ENCODE assay signal across 8 cellular contexts in genomic region chr1:207321045-207321789, GRCh38. TPM values are rescaled to one million over a fixed set of nuclear protein-coding genes. Genes with fewer than 3 reads are reported as not detected.
DNase-seq lines count a peak whose midpoint lies in the region; ATAC-seq and TF ChIP-seq lines count a peak whose summit lies in the region.

TSS of gene CD55 (plus strand) at chr1:207321678. CDS start at chr1:207321766, 88 bp downstream.

- H3K23ac ChIP-seq in IMR-90 (ENCODE audit: low read depth, low read length), result peak within 1 kb of the TSS; percentile 85

- peaks cover 0 to 8% of the 10 kb centered on the region in 2 experiments; a peak in 2 of 4 replicates for H3K79me1 ChIP-seq in IMR-90 (ENCODE audit: low read depth in 1 of 2, low read length in 2 of 2)

- in situ Hi-C loops in IMR-90 (cut with MboI; ENCODE audit: low sequenced_read_pairs), result no loop called here

- peak within 1 kb of the TSS; percentile 69 for H2BK120ac ChIP-seq in IMR-90 (ENCODE audit: low read depth, low read length)

- peak within 1 kb of the TSS; percentile 65 for H4K91ac ChIP-seq in IMR-90 (ENCODE audit: insufficient read depth, low read depth, low read length)

- peaks cover 55% of the 10 kb centered on the region for H3K4me1 Mint-ChIP-seq in activated T-cell treated with anti-CD3 and anti-CD28 coated beads, Interleukin-2, amount 50 U/mL, for 72 hours (ENCODE audit: low read depth)

- peak within 1 kb of the TSS; percentile 99 for H2AFZ ChIP-seq in IMR-90 (replicated peaks; ENCODE audit: low read length, poor library complexity)

- H3K4me1 ChIP-seq in IMR-90 (ENCODE audit: control insufficient read depth, insufficient read depth, low read length) (peaks cover 2% of the 10 kb centered on the region; the same call in 1 of the 2 replicates), Peyer's patch (no peaks in the 10 kb centered on the region), muscle layer of duodenum (ENCODE audit: control insufficient read depth in 1 of 2, insufficient read depth in 2 of 2, low read length in 2 of 2) (peaks cover 3 to 8% of the 10 kb centered on the region in 2 donors)

- H4K5ac ChIP-seq in IMR-90 (ENCODE audit: low read depth, low read length), result peak within 1 kb of the TSS; percentile 19; the same call in 1 of the 2 replicates

- TF ChIP-seq RAD21 in IMR-90 (IDR thresholded peaks at IDR 0.05; ENCODE audit: low read length), result no peak

- H3K36me3 ChIP-seq in IMR-90 (ENCODE audit: control insufficient read depth, insufficient read depth, low read length), result 0 out of 2 replicates have a peak, but pooled peaks cover 3% of the 10 kb centered on the region
- peaks cover 0 to 9% (median 0%) of the 10 kb centered on the region in 3 donors for H3K36me3 ChIP-seq in Peyer's patch
- H3K36me3 ChIP-seq in muscle layer of duodenum (ENCODE audit: control insufficient read depth in 1 of 2, insufficient read depth in 2 of 2, low read length in 2 of 2), result peaks cover 8 to 13% of the 10 kb centered on the region in 2 donors

- H3K36me3 Mint-ChIP-seq in activated T-cell treated with anti-CD3 and anti-CD28 coated beads, Interleukin-2, amount 50 U/mL, for 72 hours (ENCODE audit: insufficient read depth in 2 of 2), result peaks cover 11 to 27% of the 10 kb centered on the region in 2 donors

- CTCF ChIA-PET in IMR-90 (lab: Yijun Ruan, JAX), result interaction anchor here (0.7 to 1.7 kb wide), 3 partner anchors 22 to 84 kb away, joined by 3 to 6 read pairs (median 3); no protein-coding TSS in a partner anchor

- H2AK5ac ChIP-seq in IMR-90 (ENCODE audit: low read depth, low read length), result peak within 1 kb of the TSS; percentile 20; the same call in 1 of the 2 replicates

- TF ChIP-seq POLR2A in IMR-90 (IDR thresholded peaks at IDR 0.05; ENCODE audit: low read depth, low read length), result peak; percentile 90
- peak; percentile 90 to 96 for TF ChIP-seq POLR2A in Peyer's patch (IDR thresholded peaks at IDR 0.05)

- no peaks in the 10 kb centered on the region for H3K9me3 ChIP-seq in IMR-90 (ENCODE audit: control insufficient read depth, insufficient read depth, low read length)
- no peaks in the 10 kb centered on the region for H3K9me3 ChIP-seq in Peyer's patch
- no peaks in the 10 kb centered on the region for H3K9me3 ChIP-seq in muscle layer of duodenum (ENCODE audit: control insufficient read depth in 1 of 2, low read length in 2 of 2)

- peak within 1 kb of the TSS; percentile 88 for H3K27ac Mint-ChIP-seq in activated T-cell treated with anti-CD3 and anti-CD28 coated beads, Interleukin-2, amount 50 U/mL, for 72 hours

- H4K20me1 ChIP-seq in IMR-90 (ENCODE audit: insufficient read depth, low read length), result no peaks in the 10 kb centered on the region

- no TSS peak for BruUV-seq in IMR-90 (replicated peaks; lab: Mats Ljungman, UMichigan)

- peak; percentile 96 for ATAC-seq in GM21528 (IDR thresholded peaks at IDR 0.05; ENCODE audit: low FRiP score, unreplicated experiment)
- ATAC-seq in IMR-90 (ENCODE audit: low read depth), result peak; percentile 93
- peak; percentile 95 to 96 for ATAC-seq in activated T-cell treated with anti-CD3 and anti-CD28 coated beads, Interleukin-2, amount 50 U/mL, for 72 hours (replicated peaks in 1 of 2)
- ATAC-seq in esophagus mucosa, result peak; percentile 97

- H2BK5ac ChIP-seq in IMR-90 (ENCODE audit: low read depth, low read length, poor library complexity, severe bottlenecking), result peak within 1 kb of the TSS; percentile 54

- peak within 1 kb of the TSS; percentile 8 for H3K18ac ChIP-seq in IMR-90 (ENCODE audit: low read depth, low read length)

- H2BK20ac ChIP-seq in IMR-90 (ENCODE audit: low read depth, low read length), result peak within 1 kb of the TSS; percentile 65; the same call in 1 of the 2 replicates

- H3K4me2 ChIP-seq in IMR-90 (ENCODE audit: low read depth, low read length), result peak within 1 kb of the TSS; percentile 90

- intact Hi-C loops in IMR-90 (cut with micrococcal nuclease), result loop anchor here (2.0 kb wide), 1 partner anchor 72 kb away; no protein-coding TSS in a partner anchor

- H3K56ac ChIP-seq in IMR-90 (ENCODE audit: extremely low read depth, insufficient read depth, low read length), result peak within 1 kb of the TSS; percentile 70; the same call in 1 of the 2 replicates

- POLR2A ChIA-PET in IMR-90 (lab: Charles Lee; ENCODE audit: unreplicated experiment), result no interaction called here

- peak within 1 kb of the TSS; percentile 91 for H2AK9ac ChIP-seq in IMR-90 (replicated peaks; ENCODE audit: low read depth, low read length, poor library complexity)

- H3K9me1 ChIP-seq in IMR-90 (ENCODE audit: insufficient read depth, low read length), result peaks cover 5% of the 10 kb centered on the region; the same call in 1 of the 2 replicates

- H3K4me3 ChIP-seq in IMR-90 (ENCODE audit: insufficient read depth, low read depth, low read length) (peak within 1 kb of the TSS; percentile 63), Peyer's patch (peak within 1 kb of the TSS; percentile 60 to 86 (median 73)), muscle layer of duodenum (ENCODE audit: low read depth in 1 of 2, low read length in 2 of 2) (peak within 1 kb of the TSS; percentile 89 to 92)

- no peaks in the 10 kb centered on the region for H3K27me3 ChIP-seq in IMR-90 (ENCODE audit: control insufficient read depth, insufficient read depth, low read length)
- H3K27me3 ChIP-seq in Peyer's patch, result no peaks in the 10 kb centered on the region
- H3K27me3 ChIP-seq in muscle layer of duodenum (ENCODE audit: low read depth, low read length), result no peaks in the 10 kb centered on the region

- peak within 1 kb of the TSS; percentile 58 for H2BK15ac ChIP-seq in IMR-90 (ENCODE audit: low read depth, low read length)

- H3K9ac ChIP-seq in IMR-90 (ENCODE audit: low read depth, low read length), result peak within 1 kb of the TSS; percentile 83

- no peak; the same call in 1 of the 2 replicates for TF ChIP-seq CTCF in IMR-90 (conservative IDR thresholded peaks at IDR 0.05; ENCODE audit: low read depth, low read length)
- peak in 4 of 6 experiments; percentile 10 to 42 (median 34) for TF ChIP-seq CTCF in Peyer's patch (IDR thresholded peaks at IDR 0.05)

- H3K14ac ChIP-seq in IMR-90 (replicated peaks; ENCODE audit: low read depth, low read length), result peak within 1 kb of the TSS; percentile 76

- H3K9me3 Mint-ChIP-seq in activated T-cell treated with anti-CD3 and anti-CD28 coated beads, Interleukin-2, amount 50 U/mL, for 72 hours, result peaks cover 0 to 3% of the 10 kb centered on the region in 2 donors

- peak; percentile 98 for DNase-seq in DMS153 treated with DMSO at 0.1 percent for 48 hours (lab: John Stamatoyannopoulos, UW; ENCODE audit: unreplicated experiment)
- peak; percentile 86 for DNase-seq in IMR-90
- DNase-seq in Peyer's patch, result peak; percentile 95 to 99 (median 98)
- DNase-seq in activated T-cell treated with anti-CD3 and anti-CD28 coated beads, Interleukin-2, amount 50 U/mL, for 72 hours, result peak; percentile 99 to 100
- DNase-seq in stimulated activated CD8-positive, alpha-beta memory T cell treated with anti-CD3 and anti-CD28 coated beads, Interleukin-7, amount 100 ng/mL, for 4 hours (ENCODE audit: low read depth in 2 of 2), result peak; percentile 98 to 100

- peak within 1 kb of the TSS; percentile 90 to 99 for H3K4me3 Mint-ChIP-seq in activated T-cell treated with anti-CD3 and anti-CD28 coated beads, Interleukin-2, amount 50 U/mL, for 72 hours

- peak within 1 kb of the TSS in 1 of 2 experiments; percentile 69; a peak in 2 of 4 replicates for H4K8ac ChIP-seq in IMR-90 (ENCODE audit: low read depth in 2 of 2, low read length in 2 of 2)

- no peaks in the 10 kb centered on the region for H3K27me3 Mint-ChIP-seq in activated T-cell treated with anti-CD3 and anti-CD28 coated beads, Interleukin-2, amount 50 U/mL, for 72 hours (ENCODE audit: low read depth)

- 0% methylated on average over 12 of the region's 53 CpGs; no CpG with 5 or more reads in 1 of the 2 experiments for whole genome bisulfite sequencing in IMR-90 (ENCODE audit: extremely low coverage in 2 of 2, insufficient read length in 1 of 2), 2 experiments

- H3K27ac ChIP-seq in IMR-90 (ENCODE audit: insufficient read depth, low read length) (peak within 1 kb of the TSS; percentile 28; the same call in 1 of the 2 replicates), Peyer's patch (peak within 1 kb of the TSS; percentile 90 to 97 (median 91)), muscle layer of duodenum (ENCODE audit: low read length) (peak within 1 kb of the TSS; percentile 93)

- dilution Hi-C loops in IMR-90 (cut with HindIII; ENCODE audit: low sequenced_read_pairs, unreplicated experiment), result no loop called here

- peak within 1 kb of the TSS; percentile 74 for H3K4ac ChIP-seq in IMR-90 (ENCODE audit: low read depth, low read length)

TF ChIP-seq in IMR-90, 13 proteins besides CTCF, POLR2A, EP300 and RAD21:
- TF ChIP-seq RCOR1 (IDR thresholded peaks at IDR 0.05; ENCODE audit: insufficient replicate concordance, low read length) (no peak), MXI1 (IDR thresholded peaks at IDR 0.05; ENCODE audit: borderline replicate concordance, low read depth, low read length) (peak; percentile 63), USF2 (IDR thresholded peaks at IDR 0.05; ENCODE audit: low read depth, low read length) (0 out of 2 replicates have a peak, but pooled peaks have one; percentile 2), MAZ (IDR thresholded peaks at IDR 0.05; ENCODE audit: borderline replicate concordance, low read depth, low read length) (peak; percentile 83), BHLHE40 (IDR thresholded peaks at IDR 0.05; ENCODE audit: low read depth, low read length) (peak; percentile 87), CEBPB (IDR thresholded peaks at IDR 0.05; ENCODE audit: low read depth, low read length) (0 out of 2 replicates have a peak, but pooled peaks have one; percentile 8)

RNA-seq across cellular contexts. Expression of gene CD55, which starts in this region (rescaled TPM):
- total RNA-seq in IMR-90 (2012; rRNA removed), result 6.6 and 9.7 TPM in 2 replicates
- polyA plus RNA-seq in IMR-90 (2012; rRNA removed), result 11.5 and 11.6 TPM in 2 replicates
- polyA plus RNA-seq in IMR-90 (2012; cell fraction: cytosol; rRNA removed), result 5.7 and 11.0 TPM in 2 replicates
- 1.7 and 7.2 TPM in 2 replicates for polyA plus RNA-seq in IMR-90 (2012; cell fraction: nucleus; rRNA removed; ENCODE audit: low replicate concordance)
- total RNA-seq in Peyer's patch, result 10 to 100 TPM; 28.5 to 49.5 (median 41.7) TPM
- total RNA-seq in activated T-cell treated with anti-CD3 and anti-CD28 coated beads, Interleukin-2, amount 50 U/mL, for 72 hours, result 100 to 1,000 TPM; 137 to 147 TPM
- 54.1 TPM for total RNA-seq in esophagus mucosa

Comparison
In these comparisons a context has a peak if more than half of its experiments do, and no peak if none do; other contexts are left out.
1. Peak in every context shown above with its lines: DNase-seq, ATAC-seq, H3K4me3 ChIP-seq and H3K27ac ChIP-seq.
2. H3K27ac ChIP-seq: peak in every context shown above with its lines; median percentile 93 in muscle layer of duodenum; 91 in Peyer's patch; 28 in IMR-90.